ENCODE assay signal across 9 cellular contexts in genomic region chr3:71310595-71311319, GRCh38.
DNase-seq lines count a peak whose midpoint lies in the region; ATAC-seq, FAIRE-seq and TF ChIP-seq lines count a peak whose summit lies in the region.
"Had no signal": no experiment of that assay in that cellular context is flagged by ENCODE, and none has a peak within 500 bp of the region (broad histone marks: within the 10 kb centered on the region; RNA-seq: fewer than 3 reads in every experiment).

No MANE protein-coding gene starts in this region.

- no peak overlapping the region for H4K91ac ChIP-seq in trophoblast cell (ENCODE audit: low read depth, low read length)

- no peak overlapping the region for H3K4ac ChIP-seq in trophoblast cell (ENCODE audit: low read depth, low read length)

- H3K79me2 ChIP-seq in trophoblast cell (ENCODE audit: control insufficient read depth, insufficient read depth, low read length, poor library complexity), result no peaks in the 10 kb centered on the region

- no peak overlapping the region for H3K9ac ChIP-seq in trophoblast cell (ENCODE audit: low read length)

- H3K27me3 Mint-ChIP-seq in CD8-positive, alpha-beta T cell (ENCODE audit: low read depth), result no peaks in the 10 kb centered on the region
- H3K27me3 Mint-ChIP-seq in activated CD4-positive, alpha-beta memory T cell treated with anti-CD3 and anti-CD28 coated beads, Interleukin-2, amount 10 ng/mL, durations not matched to agents 7 days and 5 days, result no peaks in the 10 kb centered on the region
- H3K27me3 Mint-ChIP-seq in activated T-helper 1 cell treated with anti-CD3 and anti-CD28 coated beads, Interleukin-12 subunit alpha, Interleukin-12 subunit beta, Interleukin-2, Interleukin-4 antibody, amounts not matched to agents 30 ng/mL and 10 ng/mL and 1 ng/mL, durations not matched to agents 14 hours and 24 hours and 36 hours (ENCODE audit: insufficient read depth), result peaks cover 35% of the 10 kb centered on the region

- H4K8ac ChIP-seq in trophoblast cell (ENCODE audit: low read depth, low read length), result peak overlapping the region; percentile 43

- H3K9me3 ChIP-seq in CD8-positive, alpha-beta T cell (ENCODE audit: low read length), result no peaks in the 10 kb centered on the region
- no peaks in the 10 kb centered on the region for H3K9me3 ChIP-seq in trophoblast cell (ENCODE audit: insufficient read depth, low read depth, low read length)

- no peaks in the 10 kb centered on the region for H3K9me3 Mint-ChIP-seq in CD8-positive, alpha-beta T cell
- no peaks in the 10 kb centered on the region for H3K9me3 Mint-ChIP-seq in activated CD4-positive, alpha-beta memory T cell treated with anti-CD3 and anti-CD28 coated beads, Interleukin-2, amount 10 ng/mL, durations not matched to agents 7 days and 5 days
- no peaks in the 10 kb centered on the region for H3K9me3 Mint-ChIP-seq in activated T-helper 1 cell treated with anti-CD3 and anti-CD28 coated beads, Interleukin-12 subunit alpha, Interleukin-12 subunit beta, Interleukin-2, Interleukin-4 antibody, amounts not matched to agents 30 ng/mL and 10 ng/mL and 1 ng/mL, durations not matched to agents 14 hours and 24 hours and 36 hours

- peaks cover 6% of the 10 kb centered on the region for H3K36me3 Mint-ChIP-seq in CD8-positive, alpha-beta T cell
- no peaks in the 10 kb centered on the region for H3K36me3 Mint-ChIP-seq in activated CD4-positive, alpha-beta memory T cell treated with anti-CD3 and anti-CD28 coated beads, Interleukin-2, amount 10 ng/mL, durations not matched to agents 7 days and 5 days (ENCODE audit: low read depth)
- no peaks in the 10 kb centered on the region for H3K36me3 Mint-ChIP-seq in activated T-helper 1 cell treated with anti-CD3 and anti-CD28 coated beads, Interleukin-12 subunit alpha, Interleukin-12 subunit beta, Interleukin-2, Interleukin-4 antibody, amounts not matched to agents 30 ng/mL and 10 ng/mL and 1 ng/mL, durations not matched to agents 14 hours and 24 hours and 36 hours (ENCODE audit: low read depth)

- H3K4me2 ChIP-seq in trophoblast cell (ENCODE audit: low read length), result no peak overlapping the region

- peaks cover 73% of the 10 kb centered on the region for H3K4me1 ChIP-seq in CD8-positive, alpha-beta T cell (ENCODE audit: insufficient read depth, low read length)
- peaks cover 2 to 4% of the 10 kb centered on the region in 2 experiments for H3K4me1 ChIP-seq in trophoblast cell (ENCODE audit: control insufficient read depth in 1 of 2, insufficient read depth in 2 of 2, low read length in 2 of 2)

- no peaks in the 10 kb centered on the region for H3K36me3 ChIP-seq in CD8-positive, alpha-beta T cell (ENCODE audit: insufficient read depth, low read length)
- H3K36me3 ChIP-seq in trophoblast cell (ENCODE audit: control insufficient read depth in 1 of 2, insufficient read depth in 2 of 2, low read length in 2 of 2), result no peaks in the 10 kb centered on the region

- no peak overlapping the region for H2AFZ ChIP-seq in trophoblast cell (ENCODE audit: insufficient read depth, low read length, poor library complexity)

- no peak overlapping the region for H3K23ac ChIP-seq in trophoblast cell (ENCODE audit: low read length)

- no peak overlapping the region for H3K27ac ChIP-seq in CD8-positive, alpha-beta T cell (ENCODE audit: low read depth, low read length)
- H3K27ac ChIP-seq in trophoblast cell (ENCODE audit: low read depth, low read length), result no peak overlapping the region

- peak overlapping the region; percentile 96 for H3K27ac Mint-ChIP-seq in CD8-positive, alpha-beta T cell
- H3K27ac Mint-ChIP-seq in activated CD4-positive, alpha-beta memory T cell treated with anti-CD3 and anti-CD28 coated beads, Interleukin-2, amount 10 ng/mL, durations not matched to agents 7 days and 5 days, result no peak overlapping the region
- H3K27ac Mint-ChIP-seq in activated T-helper 1 cell treated with anti-CD3 and anti-CD28 coated beads, Interleukin-12 subunit alpha, Interleukin-12 subunit beta, Interleukin-2, Interleukin-4 antibody, amounts not matched to agents 30 ng/mL and 10 ng/mL and 1 ng/mL, durations not matched to agents 14 hours and 24 hours and 36 hours, result no peak overlapping the region

- CTCF ChIA-PET in CD8-positive, alpha-beta T cell (lab: Charles Lee), result no interaction called here
- CTCF ChIA-PET in activated CD4-positive, alpha-beta memory T cell treated with anti-CD3 and anti-CD28 coated beads, Interleukin-2, amount 10 ng/mL, durations not matched to agents 7 days and 5 days (lab: Charles Lee), result no interaction called here

- POLR2A ChIA-PET in CD8-positive, alpha-beta T cell (lab: Charles Lee), result interaction anchor here (0.6 to 0.7 kb wide), 2 partner anchors 24 to 56 kb away, joined by 3 read pairs; no protein-coding TSS in a partner anchor
- POLR2A ChIA-PET in activated CD4-positive, alpha-beta memory T cell treated with anti-CD3 and anti-CD28 coated beads, Interleukin-2, amount 10 ng/mL, durations not matched to agents 7 days and 5 days (lab: Charles Lee), result no interaction called here

- TF ChIP-seq CTCF in CD8-positive, alpha-beta T cell (IDR thresholded peaks at IDR 0.05), result no peak
- no peak for TF ChIP-seq CTCF in foreskin fibroblast (IDR thresholded peaks at IDR 0.05; ENCODE audit: low read depth, low read length)

- peak overlapping the region; percentile 14 for H3K4me3 ChIP-seq in CD8-positive, alpha-beta T cell (ENCODE audit: low read depth, low read length)
- H3K4me3 ChIP-seq in foreskin fibroblast (ENCODE audit: low read depth in 1 of 2, low read length in 2 of 2) (peak overlapping the region in 1 of 2 donors; percentile 32), trophoblast cell (ENCODE audit: low read depth, low read length) (no peak overlapping the region)

- H4K12ac ChIP-seq in trophoblast cell (ENCODE audit: low read depth, low read length), result no peak overlapping the region

- H2BK120ac ChIP-seq in trophoblast cell (ENCODE audit: insufficient read depth, low read length, poor library complexity), result peak overlapping the region; percentile 47

- no peak for FAIRE-seq in HTR-8/SVneo (lab: Jason Lieb, UNC)
- FAIRE-seq: GM12892 had no signal

- peaks cover 74% of the 10 kb centered on the region for H3K4me1 Mint-ChIP-seq in CD8-positive, alpha-beta T cell (ENCODE audit: low read depth)
- peaks cover 21% of the 10 kb centered on the region for H3K4me1 Mint-ChIP-seq in activated CD4-positive, alpha-beta memory T cell treated with anti-CD3 and anti-CD28 coated beads, Interleukin-2, amount 10 ng/mL, durations not matched to agents 7 days and 5 days
- peaks cover 26% of the 10 kb centered on the region for H3K4me1 Mint-ChIP-seq in activated T-helper 1 cell treated with anti-CD3 and anti-CD28 coated beads, Interleukin-12 subunit alpha, Interleukin-12 subunit beta, Interleukin-2, Interleukin-4 antibody, amounts not matched to agents 30 ng/mL and 10 ng/mL and 1 ng/mL, durations not matched to agents 14 hours and 24 hours and 36 hours (ENCODE audit: low read depth)

- H2AK5ac ChIP-seq in trophoblast cell (ENCODE audit: low read length), result peak overlapping the region; percentile 75

- no peak overlapping the region for H2BK5ac ChIP-seq in trophoblast cell (ENCODE audit: low read depth, low read length, poor library complexity)

- H3K79me1 ChIP-seq in trophoblast cell (ENCODE audit: low read length), result no peaks in the 10 kb centered on the region

- H3K27me3 ChIP-seq in CD8-positive, alpha-beta T cell (ENCODE audit: insufficient read depth, low read length), result no peaks in the 10 kb centered on the region
- H3K27me3 ChIP-seq in trophoblast cell (ENCODE audit: insufficient read depth, low read length), result no peaks in the 10 kb centered on the region

- WGBS in trophoblast cell (ENCODE audit: extremely low coverage, insufficient coverage, insufficient read length), result no CpG with 5 or more reads among the region's 12 CpGs

- no peak for ATAC-seq in CD8-positive, alpha-beta T cell
- ATAC-seq in HG02870 (IDR thresholded peaks at IDR 0.05; ENCODE audit: unreplicated experiment), result no peak

- no peak overlapping the region for H3K4me3 Mint-ChIP-seq in CD8-positive, alpha-beta T cell
- no peak overlapping the region for H3K4me3 Mint-ChIP-seq in activated CD4-positive, alpha-beta memory T cell treated with anti-CD3 and anti-CD28 coated beads, Interleukin-2, amount 10 ng/mL, durations not matched to agents 7 days and 5 days
- no peak overlapping the region for H3K4me3 Mint-ChIP-seq in activated T-helper 1 cell treated with anti-CD3 and anti-CD28 coated beads, Interleukin-12 subunit alpha, Interleukin-12 subunit beta, Interleukin-2, Interleukin-4 antibody, amounts not matched to agents 30 ng/mL and 10 ng/mL and 1 ng/mL, durations not matched to agents 14 hours and 24 hours and 36 hours

- no peak overlapping the region for H3K14ac ChIP-seq in trophoblast cell (ENCODE audit: low read length)

- peak overlapping the region; percentile 4 for H2BK12ac ChIP-seq in trophoblast cell (ENCODE audit: low read length)

- no peak overlapping the region for H3K18ac ChIP-seq in trophoblast cell (ENCODE audit: low read length)

- intact Hi-C loops in CD8-positive, alpha-beta T cell (cut with DNase I, micrococcal nuclease), result loop anchor here in 1 of 2 experiments (5.0 kb wide), 1 partner anchor 187 kb away; no protein-coding TSS in a partner anchor
- intact Hi-C loops in activated T-helper 1 cell treated with anti-CD3 and anti-CD28 coated beads, Interleukin-12 subunit alpha, Interleukin-12 subunit beta, Interleukin-2, Interleukin-4 antibody, amounts not matched to agents 30 ng/mL and 10 ng/mL and 1 ng/mL, durations not matched to agents 14 hours and 24 hours and 36 hours (cut with micrococcal nuclease), result no loop called here

- no peak for DNase-seq in CD8-positive, alpha-beta T cell
- peak; percentile 82 for DNase-seq in RPMI7951 (ENCODE audit: low read depth)
- peak; percentile 76 to 90 for DNase-seq in foreskin fibroblast
- DNase-seq in trophoblast cell, result peak in 1 of 2 donors; percentile 20
- no peak for DNase-seq in HTR-8/SVneo (ENCODE audit: insufficient read length, low spot score)
- no peak for DNase-seq in activated CD4-positive, alpha-beta memory T cell treated with anti-CD3 and anti-CD28 coated beads, Interleukin-2, amount 10 ng/mL, durations not matched to agents 7 days and 5 days
- DNase-seq in activated T-helper 1 cell treated with anti-CD3 and anti-CD28 coated beads, Interleukin-12 subunit alpha, Interleukin-12 subunit beta, Interleukin-2, Interleukin-4 antibody, amounts not matched to agents 30 ng/mL and 10 ng/mL and 1 ng/mL, durations not matched to agents 14 hours and 24 hours and 36 hours (ENCODE audit: low spot score), result no peak

Comparison
In these comparisons a context has a peak if more than half of its experiments do, and no peak if none do; other contexts are left out.
1. DNase-seq: peak in RPMI7951 (single experiment) and foreskin fibroblast (2 of 2); none in CD8-positive, alpha-beta T cell (0 of 7), HTR-8/SVneo (single experiment), activated CD4-positive, alpha-beta memory T cell treated with anti-CD3 and anti-CD28 coated beads, Interleukin-2, amount 10 ng/mL, durations not matched to agents 7 days and 5 days (single experiment) and activated T-helper 1 cell treated with anti-CD3 and anti-CD28 coated beads, Interleukin-12 subunit alpha, Interleukin-12 subunit beta, Interleukin-2, Interleukin-4 antibody, amounts not matched to agents 30 ng/mL and 10 ng/mL and 1 ng/mL, durations not matched to agents 14 hours and 24 hours and 36 hours (single experiment).